In genomic region chr4:117771647-117772337, GRCh38 we compare ENCODE assay signal across 22 cellular contexts.
DNase-seq lines count a peak whose midpoint lies in the region; ATAC-seq and TF ChIP-seq lines count a peak whose summit lies in the region.
"Had no signal": no experiment of that assay in that cellular context is flagged by ENCODE, and none has a peak within 500 bp of the region (broad histone marks: within the 10 kb centered on the region; RNA-seq: fewer than 3 reads in every experiment).

No MANE protein-coding gene starts in this region.

- H3K4me2 ChIP-seq in mesendoderm (ENCODE audit: low read length): no peak overlapping the region
- H3K4me2 ChIP-seq: BLaER1, smooth muscle cell had no signal

- H3K79me2 ChIP-seq in mesendoderm (ENCODE audit: control insufficient read depth, insufficient read depth, low read length): no peaks in the 10 kb centered on the region

- H3K9ac ChIP-seq in mesendoderm (ENCODE audit: low read length): no peak overlapping the region
- H3K9ac ChIP-seq: BLaER1 had no signal

- no peaks in the 10 kb centered on the region for H3K36me3 Mint-ChIP-seq in CD14-positive monocyte

- DNase-seq in G401 (ENCODE audit: low spot score): peak; percentile 23
- DNase-seq in NCI-H1694 treated with DMSO at 0.1 percent for 48 hours (lab: John Stamatoyannopoulos, UW): peak; percentile 43
- DNase-seq in astrocyte of the cerebellum (ENCODE audit: low read depth): no peak
- peak; percentile 79 for DNase-seq in mesendoderm
- DNase-seq in CD14-positive monocyte (ENCODE audit: low spot score): no peak
- no peak for DNase-seq in posterior cingulate gyrus
- DNase-seq: activated CD4-positive, alpha-beta T cell treated with anti-CD3 and anti-CD28 coated beads, Interleukin-2, amount 10 ng/mL, durations not matched to agents 24 days and 14 days; activated T-cell treated with anti-CD3 and anti-CD28 coated beads, Interleukin-2, amount 50 U/mL, for 24 hours; effector CD4-positive, alpha-beta T cell; HCEC 1CT; NCI-H1417 treated with DMSO at 0.1 percent for 48 hours; NCI-H510A treated with DMSO at 0.1 percent for 48 hours; ovary; stimulated activated naive CD4-positive, alpha-beta T cell treated with Interleukin-2 at 50 U/mL for 16 hours; uterus had no signal

- H3K56ac ChIP-seq in mesendoderm (ENCODE audit: low read length): no peak overlapping the region

- no peak overlapping the region for H2BK120ac ChIP-seq in mesendoderm (ENCODE audit: low read depth, low read length)

- no CpG with 5 or more reads among the region's 6 CpGs for WGBS in mesendoderm (ENCODE audit: extremely low coverage, insufficient coverage, low lambda C conversion rate)

- H3K9me3 Mint-ChIP-seq in CD14-positive monocyte: peaks cover 0 to 7% (median 0%) of the 10 kb centered on the region in 7 donors
- H3K9me3 Mint-ChIP-seq: activated CD4-positive, alpha-beta T cell treated with anti-CD3 and anti-CD28 coated beads, Interleukin-2, amount 10 ng/mL, durations not matched to agents 24 days and 14 days; activated T-cell treated with anti-CD3 and anti-CD28 coated beads, Interleukin-2, amount 50 U/mL, for 24 hours; T-helper 2 cell treated with Interferon-gamma antibody and Interleukin-4, amounts not matched to agents 5 μg/mL and 100 μg/mL, for 36 hours had no signal

- no peaks in the 10 kb centered on the region for H3K36me3 ChIP-seq in mesendoderm (ENCODE audit: control insufficient read depth, insufficient read depth, low read length)
- H3K36me3 ChIP-seq: BLaER1, ovary, uterus had no signal

- no peak overlapping the region for H3K23ac ChIP-seq in mesendoderm (ENCODE audit: low read length)

- H3K27me3 Mint-ChIP-seq in CD14-positive monocyte (ENCODE audit: low read depth in 3 of 3): peaks cover 0 to 2% (median 1%) of the 10 kb centered on the region in 3 donors
- H3K27me3 Mint-ChIP-seq: activated CD4-positive, alpha-beta T cell treated with anti-CD3 and anti-CD28 coated beads, Interleukin-2, amount 10 ng/mL, durations not matched to agents 24 days and 14 days; activated T-cell treated with anti-CD3 and anti-CD28 coated beads, Interleukin-2, amount 50 U/mL, for 24 hours had no signal

- H2BK15ac ChIP-seq in mesendoderm (replicated peaks; ENCODE audit: low read depth): no peak overlapping the region

- no peak overlapping the region for H2BK5ac ChIP-seq in mesendoderm (ENCODE audit: low read length)

- H3K4me3 ChIP-seq in astrocyte of the cerebellum (ENCODE audit: low read depth, low read length): no peak overlapping the region
- H3K4me3 ChIP-seq in mesendoderm (ENCODE audit: low read length): no peak overlapping the region
- H3K4me3 ChIP-seq: BLaER1, K562, ovary, smooth muscle cell, uterus had no signal

- TF ChIP-seq CTCF in astrocyte of the cerebellum (IDR thresholded peaks at IDR 0.05; ENCODE audit: low read depth, low read length, missing control alignments) (peak; percentile 12), CD14-positive monocyte (IDR thresholded peaks at IDR 0.05) (no peak)

- no peaks in the 10 kb centered on the region for H3K4me1 Mint-ChIP-seq in CD14-positive monocyte
- H3K4me1 Mint-ChIP-seq: activated CD4-positive, alpha-beta T cell treated with anti-CD3 and anti-CD28 coated beads, Interleukin-2, amount 10 ng/mL, durations not matched to agents 24 days and 14 days had no signal

- no peak overlapping the region for H2AK5ac ChIP-seq in mesendoderm (ENCODE audit: low read length)

- no peaks in the 10 kb centered on the region for H3K4me1 ChIP-seq in mesendoderm (ENCODE audit: control insufficient read depth, low read depth, low read length)
- H3K4me1 ChIP-seq: BLaER1, uterus had no signal

- H3K27ac Mint-ChIP-seq in CD14-positive monocyte: no peak overlapping the region
- H3K27ac Mint-ChIP-seq: activated CD4-positive, alpha-beta T cell treated with anti-CD3 and anti-CD28 coated beads, Interleukin-2, amount 10 ng/mL, durations not matched to agents 24 days and 14 days; activated T-cell treated with anti-CD3 and anti-CD28 coated beads, Interleukin-2, amount 50 U/mL, for 24 hours; mesothelial cell of epicardium; T-helper 2 cell treated with Interferon-gamma antibody and Interleukin-4, amounts not matched to agents 5 μg/mL and 100 μg/mL, for 36 hours had no signal

- H3K79me1 ChIP-seq in mesendoderm (ENCODE audit: low read length): no peaks in the 10 kb centered on the region

- in situ Hi-C loops in G401 (cut with HindIII; ENCODE audit: low sequenced_read_pairs) (no loop called here), astrocyte of the cerebellum (cut with HindIII; ENCODE audit: low sequenced_read_pairs) (no loop called here)

- H3K27ac ChIP-seq in mesendoderm (ENCODE audit: low read depth, low read length): no peak overlapping the region
- H3K27ac ChIP-seq: BLaER1, ovary, uterus had no signal

- no peak overlapping the region for H4K5ac ChIP-seq in mesendoderm (ENCODE audit: low read length)

- no peak overlapping the region for H3K4ac ChIP-seq in mesendoderm (ENCODE audit: low read depth, low read length)

- no peaks in the 10 kb centered on the region for H3K27me3 ChIP-seq in mesendoderm (ENCODE audit: insufficient read depth, low read length, poor library complexity)
- H3K27me3 ChIP-seq: BLaER1, ovary, uterus had no signal

- intact Hi-C loops in CD14-positive monocyte (cut with micrococcal nuclease) (no loop called here), posterior cingulate gyrus (cut with DNase I) (no loop called here)

- H3K18ac ChIP-seq in mesendoderm (ENCODE audit: low read length): no peak overlapping the region

- H3K4me3 Mint-ChIP-seq in CD14-positive monocyte: no peak overlapping the region
- H3K4me3 Mint-ChIP-seq: activated CD4-positive, alpha-beta T cell treated with anti-CD3 and anti-CD28 coated beads, Interleukin-2, amount 10 ng/mL, durations not matched to agents 24 days and 14 days; activated T-cell treated with anti-CD3 and anti-CD28 coated beads, Interleukin-2, amount 50 U/mL, for 24 hours; mesothelial cell of epicardium; T-helper 2 cell treated with Interferon-gamma antibody and Interleukin-4, amounts not matched to agents 5 μg/mL and 100 μg/mL, for 36 hours had no signal

- ATAC-seq in HG03097 (IDR thresholded peaks at IDR 0.05; ENCODE audit: low FRiP score, unreplicated experiment): no peak
- no peak for ATAC-seq in GM21723 (IDR thresholded peaks at IDR 0.05; ENCODE audit: unreplicated experiment)
- ATAC-seq: K562 had no signal

- no peak overlapping the region for H4K8ac ChIP-seq in mesendoderm (ENCODE audit: low read depth, low read length)

Comparison
In these comparisons a context has a peak if more than half of its experiments do, and no peak if none do; other contexts are left out.
1. DNase-seq: peak in G401 (single experiment), NCI-H1694 treated with DMSO at 0.1 percent for 48 hours (single experiment) and mesendoderm (single experiment); none in astrocyte of the cerebellum (single experiment), CD14-positive monocyte (single experiment) and posterior cingulate gyrus (0 of 10).